17 cellular contexts compared by ENCODE assay signal in genomic region chr5:124370601-124371000, GRCh38.
DNase-seq lines count a peak whose midpoint lies in the region; ATAC-seq and TF ChIP-seq lines count a peak whose summit lies in the region.
"Had no signal": no experiment of that assay in that cellular context is flagged by ENCODE, and none has a peak within 500 bp of the region (broad histone marks: within the 10 kb centered on the region; RNA-seq: fewer than 3 reads in every experiment).

No MANE protein-coding gene starts in this region.

- no peak for ATAC-seq in HG03442 (IDR thresholded peaks at IDR 0.05; ENCODE audit: unreplicated experiment)
- ATAC-seq: CD8-positive, alpha-beta T cell; GM23338 had no signal

- no peak for TF ChIP-seq CTCF in VCaP (conservative IDR thresholded peaks at IDR 0.05)
- no peak for TF ChIP-seq CTCF in glutamatergic neuron (IDR thresholded peaks at IDR 0.05; ENCODE audit: partially characterized antibody, unreplicated experiment)

- H3K27ac ChIP-seq in VCaP: peak overlapping the region; percentile 50
- H3K27ac ChIP-seq: BLaER1 had no signal

- no peak overlapping the region for H3K4me3 Mint-ChIP-seq in glutamatergic neuron (ENCODE audit: unreplicated experiment)
- H3K4me3 Mint-ChIP-seq: B cell; CD4-positive, CD25-positive, alpha-beta regulatory T cell; CD8-positive, alpha-beta T cell; GM23338; H9; HFFc6 had no signal

- no peaks in the 10 kb centered on the region for H3K27me3 Mint-ChIP-seq in glutamatergic neuron (ENCODE audit: unreplicated experiment)
- H3K27me3 Mint-ChIP-seq: B cell; CD4-positive, CD25-positive, alpha-beta regulatory T cell had no signal

- peaks cover 2% of the 10 kb centered on the region for H3K36me3 Mint-ChIP-seq in glutamatergic neuron (ENCODE audit: unreplicated experiment)
- H3K36me3 Mint-ChIP-seq: CD4-positive, CD25-positive, alpha-beta regulatory T cell; CD8-positive, alpha-beta T cell had no signal

- no peaks in the 10 kb centered on the region for H3K9me3 Mint-ChIP-seq in glutamatergic neuron (ENCODE audit: unreplicated experiment)
- H3K9me3 Mint-ChIP-seq: CD8-positive, alpha-beta T cell had no signal

- no peaks in the 10 kb centered on the region for H3K4me1 Mint-ChIP-seq in glutamatergic neuron (ENCODE audit: low read depth, unreplicated experiment)
- H3K4me1 Mint-ChIP-seq: B cell; CD4-positive, CD25-positive, alpha-beta regulatory T cell; GM23338; H9 had no signal

- DNase-seq in HCEC 1CT: peak; percentile 13
- peak; percentile 76 for DNase-seq in fibroblast of peridontal ligament (ENCODE audit: extremely low read depth)
- DNase-seq in glutamatergic neuron: no peak
- DNase-seq in NOMO-1 treated with DMSO at 0.1 percent for 48 hours (lab: John Stamatoyannopoulos, UW; ENCODE audit: unreplicated experiment): no peak
- DNase-seq: Caco-2; CD4-positive, CD25-positive, alpha-beta regulatory T cell; CD8-positive, alpha-beta T cell; DMS 273 treated with DMSO at 0.1 percent for 48 hours; DMS79 treated with DMSO at 0.1 percent for 48 hours; GF-D8; H9; HFFc6 had no signal

- no peak overlapping the region for H3K27ac Mint-ChIP-seq in glutamatergic neuron (ENCODE audit: unreplicated experiment)
- H3K27ac Mint-ChIP-seq: B cell; CD4-positive, CD25-positive, alpha-beta regulatory T cell; CD8-positive, alpha-beta T cell; GM23338; H9; HFFc6 had no signal

Comparison
In these comparisons a context has a peak if more than half of its experiments do, and no peak if none do; other contexts are left out.
1. DNase-seq: peak in HCEC 1CT (single experiment) and fibroblast of peridontal ligament (single experiment); none in glutamatergic neuron (single experiment) and NOMO-1 treated with DMSO at 0.1 percent for 48 hours (single experiment).